In the genomic region with DNA sequence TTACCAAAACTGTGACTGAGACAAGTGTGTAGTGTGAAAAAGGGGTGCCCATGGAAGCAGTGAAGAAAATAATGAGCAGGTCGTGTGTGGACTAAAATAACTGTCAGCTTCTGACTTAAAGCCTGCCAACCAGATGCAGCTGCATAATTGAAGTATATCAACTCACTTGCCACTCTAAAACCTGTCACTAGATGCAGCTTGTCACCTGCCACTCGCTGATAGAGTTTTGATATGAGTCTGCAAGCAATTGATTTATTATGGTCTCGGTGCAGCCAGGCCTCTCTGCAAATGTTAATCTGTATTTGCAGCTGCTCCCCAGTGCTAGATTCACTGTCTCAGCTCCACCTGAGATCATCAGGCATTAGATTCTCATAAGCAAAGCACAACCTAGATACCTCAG, we compare ENCODE assay signal across 26 cellular contexts.
"Had no signal": no experiment of that assay in that cellular context is flagged by ENCODE, and none has a peak within 500 bp of the region (broad histone marks: within the 10 kb centered on the region; RNA-seq: fewer than 3 reads in every experiment).

No MANE protein-coding gene starts in this region.

- H3K36me3 ChIP-seq: Peyer's patch, WERI-Rb-1 had no signal

- H3K9ac ChIP-seq: KMS-11 had no signal

- H3K27me3 ChIP-seq: Peyer's patch had no signal

- H3K4me3 ChIP-seq: Peyer's patch had no signal

- H3K9me3 ChIP-seq: Peyer's patch had no signal

- DNase-seq: activated CD4-positive, alpha-beta memory T cell treated with anti-CD3 and anti-CD28 coated beads, Interleukin-2, amount 10 ng/mL, durations not matched to agents 7 days and 5 days; activated CD4-positive, alpha-beta T cell treated with anti-CD3 and anti-CD28 coated beads for 1 hour; activated CD4-positive, alpha-beta T cell treated with anti-CD3 and anti-CD28 coated beads for 48 hours; activated CD4-positive, CD25-positive, alpha-beta regulatory T cell; activated CD8-positive, alpha-beta memory T cell treated with anti-CD3 and anti-CD28 coated beads for 24 hours; activated CD8-positive, alpha-beta memory T cell treated with anti-CD3 and anti-CD28 coated beads, Interleukin-2, amount 10 ng/mL, durations not matched to agents 7 days and 5 days; activated CD8-positive, alpha-beta memory T cell treated with anti-CD3 and anti-CD28 coated beads, Interleukin-2, amount 50 U/mL, for 48 hours; activated effector memory CD4-positive, alpha-beta T cell treated with Interleukin-2 at 50 U/mL for 16 hours; activated naive CD4-positive, alpha-beta T cell treated with anti-CD3 and anti-CD28 coated beads, Interleukin-2, amount 10 ng/mL, durations not matched to agents 7 days and 5 days; activated naive CD8-positive, alpha-beta T cell treated with anti-CD3 and anti-CD28 coated beads, Interleukin-2, amount 50 U/mL, for 24 hours; activated T-cell treated with anti-CD3 and anti-CD28 coated beads, Interleukin-2, amount 50 U/mL, for 48 hours; anterior cingulate cortex; caudate nucleus; cerebellar nuclear complex; cortex of kidney; NCI-H187 treated with DMSO at 0.1 percent for 48 hours; NCI-H2081; NCI-H446; NCI-H524 treated with DMSO at 0.1 percent for 48 hours; PC-3; Peyer's patch; RPMI8226; SIG-M5; T1000; WERI-Rb-1 had no signal

- H3K27ac ChIP-seq: KMS-11, Peyer's patch, WERI-Rb-1 had no signal

- H3K4me2 ChIP-seq: KMS-11 had no signal

- H3K4me1 ChIP-seq: Peyer's patch had no signal
